ENCODE assay signal across 29 cellular contexts in genomic region chr2:143313861-143314260, GRCh38.
"Had no signal": no experiment of that assay in that cellular context is flagged by ENCODE, and none has a peak within 500 bp of the region (broad histone marks: within the 10 kb centered on the region; RNA-seq: fewer than 3 reads in every experiment).

No MANE protein-coding gene starts in this region.

- H3K4me1 ChIP-seq: left lung, lower lobe of right lung, pancreas, prostate gland, stomach, testis, thyroid gland, transverse colon, upper lobe of left lung, vagina had no signal

- H3K27me3 ChIP-seq: left lung, pancreas, stomach, testis, thyroid gland, transverse colon, upper lobe of left lung, vagina had no signal

- H3K9me3 ChIP-seq: left lung, lower lobe of right lung, pancreas, prostate gland, stomach, testis, thyroid gland, transverse colon, upper lobe of left lung, vagina had no signal

- H3K4me3 Mint-ChIP-seq: naive thymus-derived CD8-positive, alpha-beta T cell; nephron; neural crest cell; stimulated activated naive B cell treated with anti-CD40 and anti-IgM and Interleukin-4, amounts not matched to agents 10 μg/mL and 1 μg/mL and 100 μg/mL, for 72 hours had no signal

- H3K4me3 ChIP-seq: left lung, lower lobe of right lung, pancreas, prostate gland, smooth muscle cell, stomach, testis, thyroid gland, transverse colon, upper lobe of left lung, vagina had no signal

- DNase-seq: hippocampal formation; left colon; left lung; lower lobe of right lung; mammary epithelial cell; mesenchymal stem cell; naive thymus-derived CD8-positive, alpha-beta T cell; nucleus accumbens; pancreas; posterior cingulate gyrus; retina; right cardiac atrium; stimulated activated CD4-positive, alpha-beta T cell treated with anti-CD3 and anti-CD28 coated beads, Interleukin-1b, Interleukin-23, amount 100 ng/mL, for 48 hours; stimulated activated CD4-positive, alpha-beta T cell treated with anti-CD3 and anti-CD28 coated beads, Interleukin-2, amount 100 ng/mL, for 48 hours; stimulated activated CD4-positive, alpha-beta T cell treated with anti-CD3 and anti-CD28 coated beads, Interleukin-4, amount 100 ng/mL, for 4 hours; stimulated activated CD8-positive, alpha-beta memory T cell treated with anti-CD3 and anti-CD28 coated beads, Interleukin-4, amount 100 ng/mL, for 48 hours; stimulated activated naive B cell treated with anti-CD40 and anti-IgM and Interleukin-4, amounts not matched to agents 10 μg/mL and 1 μg/mL and 100 μg/mL, for 72 hours; stimulated activated naive CD8-positive, alpha-beta T cell treated with anti-CD3 and anti-CD28 coated beads, Interleukin-15, Interleukin-2, amounts not matched to agents 100 U/mL and 50 U/mL, for 24 hours; stomach; testis; thyroid gland; transverse colon; upper lobe of left lung had no signal

- H3K4me2 ChIP-seq: smooth muscle cell had no signal

- ATAC-seq: left colon; left lung; lower lobe of right lung; naive thymus-derived CD8-positive, alpha-beta T cell; pancreas; right cardiac atrium; stimulated activated naive B cell treated with anti-CD40 and anti-IgM and Interleukin-4, amounts not matched to agents 10 μg/mL and 1 μg/mL and 100 μg/mL, for 72 hours; stimulated activated naive CD8-positive, alpha-beta T cell treated with anti-CD3 and anti-CD28 coated beads, Interleukin-15, Interleukin-2, amounts not matched to agents 100 U/mL and 50 U/mL, for 24 hours had no signal

- H3K27me3 Mint-ChIP-seq: naive thymus-derived CD8-positive, alpha-beta T cell; stimulated activated naive B cell treated with anti-CD40 and anti-IgM and Interleukin-4, amounts not matched to agents 10 μg/mL and 1 μg/mL and 100 μg/mL, for 72 hours had no signal

- H3K27ac ChIP-seq: left lung, lower lobe of right lung, pancreas, prostate gland, stomach, testis, thyroid gland, transverse colon, upper lobe of left lung, vagina had no signal

- H3K36me3 ChIP-seq: left lung, lower lobe of right lung, pancreas, prostate gland, stomach, thyroid gland, transverse colon, upper lobe of left lung, vagina had no signal

- FAIRE-seq: keratinocyte, pancreas had no signal

- H3K4me1 Mint-ChIP-seq: neural crest cell had no signal

- H3K9me3 Mint-ChIP-seq: naive thymus-derived CD8-positive, alpha-beta T cell; nephron; neural crest cell; stimulated activated naive B cell treated with anti-CD40 and anti-IgM and Interleukin-4, amounts not matched to agents 10 μg/mL and 1 μg/mL and 100 μg/mL, for 72 hours had no signal

- H3K27ac Mint-ChIP-seq: nephron; stimulated activated naive B cell treated with anti-CD40 and anti-IgM and Interleukin-4, amounts not matched to agents 10 μg/mL and 1 μg/mL and 100 μg/mL, for 72 hours had no signal
